21 cellular contexts compared by ENCODE assay signal in the genomic region with DNA sequence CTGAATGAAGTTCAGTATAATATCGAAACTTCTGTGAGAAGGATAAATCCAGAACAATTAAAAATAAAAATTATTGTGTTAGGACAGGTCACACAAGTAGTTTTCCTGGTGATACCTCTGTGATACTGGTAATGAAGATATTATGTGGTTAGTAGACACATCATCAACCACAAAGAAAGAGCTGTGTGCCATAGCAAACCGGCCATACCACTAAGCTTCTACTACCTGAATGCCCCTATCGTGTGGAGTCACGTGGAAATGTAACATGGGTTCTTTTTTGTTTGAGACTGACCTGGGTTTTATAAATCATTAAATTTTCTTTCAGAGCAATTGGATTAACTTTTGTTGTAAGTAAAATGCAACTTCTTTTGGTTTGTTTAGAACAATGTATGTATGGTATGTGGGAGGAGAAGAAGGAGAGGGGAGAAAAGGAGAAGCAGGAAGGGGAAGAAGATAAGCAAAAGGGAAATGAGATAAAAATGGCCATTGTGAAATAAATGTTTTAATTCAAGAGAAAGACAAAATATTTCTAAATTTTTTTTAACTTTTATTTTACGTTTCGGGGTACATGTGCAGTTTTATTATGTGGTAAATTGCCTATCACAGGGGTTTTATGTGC. TPM values are rescaled to one million over a fixed set of nuclear protein-coding genes. Genes with fewer than 3 reads are reported as not detected.
DNase-seq lines count a peak whose midpoint lies in the region; ATAC-seq, FAIRE-seq and TF ChIP-seq lines count a peak whose summit lies in the region.
"Had no signal": no experiment of that assay in that cellular context is flagged by ENCODE, and none has a peak within 500 bp of the region (broad histone marks: within the 10 kb centered on the region; RNA-seq: fewer than 3 reads in every experiment).

No MANE protein-coding gene starts in this region.

- H3K4me1 Mint-ChIP-seq in endothelial cell (ENCODE audit: unreplicated experiment), result peaks cover 25% of the 10 kb centered on the region
- H3K4me1 Mint-ChIP-seq in stimulated activated naive B cell treated with anti-CD40 and anti-IgM and Interleukin-4, amounts not matched to agents 10 μg/mL and 1 μg/mL and 100 μg/mL, for 72 hours, result peaks cover 12 to 16% of the 10 kb centered on the region in 2 donors

- H3K36me3 Mint-ChIP-seq in endothelial cell (ENCODE audit: low read depth, unreplicated experiment), result no peaks in the 10 kb centered on the region
- H3K36me3 Mint-ChIP-seq in stimulated activated naive B cell treated with anti-CD40 and anti-IgM and Interleukin-4, amounts not matched to agents 10 μg/mL and 1 μg/mL and 100 μg/mL, for 72 hours, result peaks cover 2 to 3% of the 10 kb centered on the region in 2 donors
- H3K36me3 Mint-ChIP-seq: naive thymus-derived CD4-positive, alpha-beta T cell had no signal

- no peaks in the 10 kb centered on the region for H3K9me3 Mint-ChIP-seq in endothelial cell (ENCODE audit: unreplicated experiment)
- H3K9me3 Mint-ChIP-seq in stimulated activated naive B cell treated with anti-CD40 and anti-IgM and Interleukin-4, amounts not matched to agents 10 μg/mL and 1 μg/mL and 100 μg/mL, for 72 hours, result no peaks in the 10 kb centered on the region
- H3K9me3 Mint-ChIP-seq: activated B cell treated with CpG ODN at 0.5 μM for 24 hours; activated CD8-positive, alpha-beta T cell treated with anti-CD3 and anti-CD28 coated beads for 36 hours; activated naive CD4-positive, alpha-beta T cell treated with anti-CD3 and anti-CD28 coated beads, Interleukin-2, amount 50 U/mL, for 72 hours; activated T-cell treated with anti-CD3 and anti-CD28 coated beads, Interleukin-2, amount 50 U/mL, for 24 hours had no signal

- FAIRE-seq in RCC 7860 (lab: Jason Lieb, UNC) (peak; percentile 77), GM19239 (lab: Jason Lieb, UNC) (no peak), D721Med (lab: Jason Lieb, UNC) (no peak)
- FAIRE-seq: HepG2 had no signal

- peak overlapping the region; percentile 58 for H3K27ac Mint-ChIP-seq in endothelial cell (ENCODE audit: unreplicated experiment)
- H3K27ac Mint-ChIP-seq in stimulated activated naive B cell treated with anti-CD40 and anti-IgM and Interleukin-4, amounts not matched to agents 10 μg/mL and 1 μg/mL and 100 μg/mL, for 72 hours, result no peak overlapping the region
- H3K27ac Mint-ChIP-seq: activated B cell treated with CpG ODN at 0.5 μM for 24 hours; activated CD8-positive, alpha-beta T cell treated with anti-CD3 and anti-CD28 coated beads for 36 hours; activated T-cell treated with anti-CD3 and anti-CD28 coated beads, Interleukin-2, amount 50 U/mL, for 24 hours; naive thymus-derived CD4-positive, alpha-beta T cell; T-helper 17 cell had no signal

- no peak overlapping the region for H3K4me3 Mint-ChIP-seq in endothelial cell (ENCODE audit: unreplicated experiment)
- peak overlapping the region in 1 of 2 donors; percentile 39 for H3K4me3 Mint-ChIP-seq in stimulated activated naive B cell treated with anti-CD40 and anti-IgM and Interleukin-4, amounts not matched to agents 10 μg/mL and 1 μg/mL and 100 μg/mL, for 72 hours
- H3K4me3 Mint-ChIP-seq: activated B cell treated with CpG ODN at 0.5 μM for 24 hours; activated CD8-positive, alpha-beta T cell treated with anti-CD3 and anti-CD28 coated beads for 36 hours; activated T-cell treated with anti-CD3 and anti-CD28 coated beads, Interleukin-2, amount 50 U/mL, for 24 hours; naive thymus-derived CD4-positive, alpha-beta T cell; T-helper 17 cell had no signal

- DNase-seq in Kasumi-1 (lab: John Stamatoyannopoulos, UW), result peak; percentile 61 to 63
- DNase-seq in RCC 7860 (ENCODE audit: low spot score), result peak; percentile 26
- no peak for DNase-seq in endothelial cell (ENCODE audit: low spot score)
- DNase-seq in stimulated activated naive B cell treated with anti-CD40 and anti-IgM and Interleukin-4, amounts not matched to agents 10 μg/mL and 1 μg/mL and 100 μg/mL, for 72 hours, result no peak
- DNase-seq in GM19239 (ENCODE audit: insufficient read length, low spot score), result no peak
- DNase-seq in D721Med (ENCODE audit: insufficient read length, low spot score), result no peak
- DNase-seq: activated B cell treated with CpG ODN at 0.5 μM for 24 hours; activated CD8-positive, alpha-beta T cell treated with anti-CD3 and anti-CD28 coated beads for 36 hours; activated T-cell treated with anti-CD3 and anti-CD28 coated beads, Interleukin-2, amount 50 U/mL, for 24 hours; BE2C; hypothalamus; islet precursor cell; naive thymus-derived CD4-positive, alpha-beta T cell; NCI-H187; NCI-H2227 treated with DMSO at 0.1 percent for 48 hours; stimulated activated CD4-positive, alpha-beta T cell treated with anti-CD3 and anti-CD28 coated beads, Interleukin-1b, Interleukin-23, amount 100 ng/mL, for 48 hours; stimulated activated naive CD4-positive, alpha-beta T cell treated with Interleukin-2 at 50 U/mL for 16 hours; T-helper 17 cell had no signal

- ATAC-seq in stimulated activated naive B cell treated with anti-CD40 and anti-IgM and Interleukin-4, amounts not matched to agents 10 μg/mL and 1 μg/mL and 100 μg/mL, for 72 hours (replicated peaks), result peak; percentile 35 to 53
- no peak for ATAC-seq in HG02938 (IDR thresholded peaks at IDR 0.05; ENCODE audit: unreplicated experiment)
- ATAC-seq: activated CD8-positive, alpha-beta T cell treated with anti-CD3 and anti-CD28 coated beads for 36 hours; HepG2; naive thymus-derived CD4-positive, alpha-beta T cell; T-helper 17 cell had no signal

- TF ChIP-seq CTCF in endothelial cell (IDR thresholded peaks at IDR 0.05; ENCODE audit: unreplicated experiment) (no peak), D721Med (IDR thresholded peaks at IDR 0.05; ENCODE audit: insufficient read depth, missing control alignments) (no peak)

- no peaks in the 10 kb centered on the region for H3K27me3 Mint-ChIP-seq in endothelial cell (ENCODE audit: unreplicated experiment)
- peaks cover 44% of the 10 kb centered on the region in 2 donors for H3K27me3 Mint-ChIP-seq in stimulated activated naive B cell treated with anti-CD40 and anti-IgM and Interleukin-4, amounts not matched to agents 10 μg/mL and 1 μg/mL and 100 μg/mL, for 72 hours

RNA-seq across cellular contexts. Expression of gene LRRC8B, which starts 58.2 kb away (rescaled TPM):
- 14.5 TPM for total RNA-seq in endothelial cell (ENCODE audit: unreplicated experiment)

Comparison
In these comparisons a context has a peak if more than half of its experiments do, and no peak if none do; other contexts are left out.
1. DNase-seq: peak in Kasumi-1 (2 of 2) and RCC 7860 (single experiment); none in endothelial cell (single experiment), stimulated activated naive B cell treated with anti-CD40 and anti-IgM and Interleukin-4, amounts not matched to agents 10 μg/mL and 1 μg/mL and 100 μg/mL, for 72 hours (single experiment), GM19239 (single experiment) and D721Med (single experiment).